Comparison of ENCODE assay signal across 8 cellular contexts in the genomic region with DNA sequence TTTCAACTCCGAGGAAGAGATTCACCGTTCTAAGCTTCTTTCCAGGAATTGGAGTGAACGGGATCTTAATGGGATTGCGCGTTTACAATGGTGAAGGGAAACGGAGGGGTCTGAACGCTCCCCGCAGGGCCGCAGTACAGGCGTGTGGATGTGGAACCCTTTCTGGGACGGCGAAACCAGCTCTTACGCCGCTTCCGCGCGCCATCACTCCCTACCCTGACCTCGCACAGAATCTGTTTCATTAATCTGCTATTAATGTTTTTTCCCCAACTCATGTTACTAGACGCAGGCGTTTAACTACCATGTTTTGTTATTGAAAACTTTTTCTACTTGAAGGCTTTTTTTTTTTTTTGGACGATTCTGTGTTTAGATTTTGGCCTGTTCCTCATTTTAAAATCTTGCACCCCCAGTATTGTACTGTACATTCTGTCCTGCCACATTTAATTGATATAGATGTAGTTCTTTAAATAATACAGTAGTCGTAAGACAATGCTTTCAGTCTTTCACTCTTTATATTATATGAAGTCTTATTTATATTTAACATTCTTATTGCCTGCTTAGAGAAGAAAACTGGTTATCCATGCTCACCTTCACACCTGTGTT. TPM values are rescaled to one million over a fixed set of nuclear protein-coding genes. Genes with fewer than 3 reads are reported as not detected.
A peak's percentile ranks its signal among the peaks of the same experiment; 100 is the strongest.
DNase-seq lines count a peak whose midpoint lies in the region; ATAC-seq and TF ChIP-seq lines count a peak whose summit lies in the region.

No MANE protein-coding gene starts in this region.

- H3K36me3 ChIP-seq in Loucy (ENCODE audit: insufficient read depth, low read length) (no peaks in the 10 kb centered on the region), rectal smooth muscle tissue (ENCODE audit: control insufficient read depth, insufficient read depth, low read length) (no peaks in the 10 kb centered on the region)

- peak overlapping the region; percentile 98 for H3K4me3 Mint-ChIP-seq in activated CD8-positive, alpha-beta T cell treated with anti-CD3 and anti-CD28 coated beads, Interleukin-2, amount 10 ng/mL, durations not matched to agents 7 days and 5 days

- ATAC-seq in GM21723 (IDR thresholded peaks at IDR 0.05; ENCODE audit: unreplicated experiment) (peak; percentile 44), left cardiac atrium (peak; percentile 36 to 55)
- peak; percentile 20 for ATAC-seq in activated CD8-positive, alpha-beta T cell treated with anti-CD3 and anti-CD28 coated beads, Interleukin-2, amount 10 ng/mL, durations not matched to agents 7 days and 5 days

- peak overlapping the region; percentile 84 for H3K4me3 ChIP-seq in GM12865 (ENCODE audit: low read depth, low read length)
- peak overlapping the region; percentile 96 for H3K4me3 ChIP-seq in Loucy (ENCODE audit: low read length, poor library complexity, severe bottlenecking)
- H3K4me3 ChIP-seq in rectal smooth muscle tissue (ENCODE audit: low read length): peak overlapping the region; percentile 96

- H3K36me3 Mint-ChIP-seq in activated CD8-positive, alpha-beta T cell treated with anti-CD3 and anti-CD28 coated beads, Interleukin-2, amount 10 ng/mL, durations not matched to agents 7 days and 5 days (ENCODE audit: low read depth): peaks cover 2% of the 10 kb centered on the region

- H3K9me3 Mint-ChIP-seq in activated CD8-positive, alpha-beta T cell treated with anti-CD3 and anti-CD28 coated beads, Interleukin-2, amount 10 ng/mL, durations not matched to agents 7 days and 5 days (ENCODE audit: insufficient read depth): no peaks in the 10 kb centered on the region

- TF ChIP-seq CTCF in GM12865 (IDR thresholded peaks at IDR 0.05; ENCODE audit: insufficient read depth, low read depth, low read length, missing control alignments) (no peak), Loucy (conservative IDR thresholded peaks at IDR 0.05; ENCODE audit: low read length) (no peak)

- H3K4me2 ChIP-seq in Loucy (ENCODE audit: low read depth, low read length, poor library complexity, severe bottlenecking): peak overlapping the region; percentile 84

- H3K79me2 ChIP-seq in Loucy (ENCODE audit: insufficient read depth, low read length): peaks cover 48% of the 10 kb centered on the region

- CTCF ChIA-PET in activated CD8-positive, alpha-beta T cell treated with anti-CD3 and anti-CD28 coated beads, Interleukin-2, amount 10 ng/mL, durations not matched to agents 7 days and 5 days (lab: Charles Lee): interaction anchor here (0.6 to 3.6 kb wide), 14 partner anchors 10 to 748 kb away, joined by 3 to 20 read pairs (median 3); no protein-coding TSS in a partner anchor

- H3K27me3 Mint-ChIP-seq in activated CD8-positive, alpha-beta T cell treated with anti-CD3 and anti-CD28 coated beads, Interleukin-2, amount 10 ng/mL, durations not matched to agents 7 days and 5 days (ENCODE audit: low read depth): no peaks in the 10 kb centered on the region

- peak overlapping the region; percentile 99 for H3K27ac ChIP-seq in rectal smooth muscle tissue (ENCODE audit: low read depth, low read length)

- H3K27ac Mint-ChIP-seq in activated CD8-positive, alpha-beta T cell treated with anti-CD3 and anti-CD28 coated beads, Interleukin-2, amount 10 ng/mL, durations not matched to agents 7 days and 5 days: peak overlapping the region; percentile 100

- H3K4me1 Mint-ChIP-seq in activated CD8-positive, alpha-beta T cell treated with anti-CD3 and anti-CD28 coated beads, Interleukin-2, amount 10 ng/mL, durations not matched to agents 7 days and 5 days (ENCODE audit: low read depth): peaks cover 18% of the 10 kb centered on the region

- H3K9me2 ChIP-seq in Loucy (replicated peaks; ENCODE audit: low read depth, low read length): no peaks in the 10 kb centered on the region

- H3K4me1 ChIP-seq in Loucy (ENCODE audit: insufficient read depth, low read length, poor library complexity, severe bottlenecking) (peaks cover 24% of the 10 kb centered on the region), rectal smooth muscle tissue (ENCODE audit: control insufficient read depth, insufficient read depth, low read length) (peaks cover 10% of the 10 kb centered on the region)

- H3K9ac ChIP-seq in Loucy (ENCODE audit: low read depth, low read length, poor library complexity, severe bottlenecking): peak overlapping the region; percentile 98
- H3K9ac ChIP-seq in rectal smooth muscle tissue (ENCODE audit: low read length): peak overlapping the region; percentile 93

- H3K27me3 ChIP-seq in Loucy (ENCODE audit: insufficient read depth, low read length, poor library complexity, severe bottlenecking): no peaks in the 10 kb centered on the region
- H3K27me3 ChIP-seq in rectal smooth muscle tissue (ENCODE audit: control insufficient read depth, insufficient read depth, low read length): no peaks in the 10 kb centered on the region

- DNase-seq in GM12865 (ENCODE audit: low read depth) (peak; percentile 66), left cardiac atrium (peak; percentile 45), MV-4-11 (lab: John Stamatoyannopoulos, UW) (no peak), HK-2 (ENCODE audit: unreplicated experiment) (no peak)
- peak; percentile 46 for DNase-seq in activated CD8-positive, alpha-beta T cell treated with anti-CD3 and anti-CD28 coated beads, Interleukin-2, amount 10 ng/mL, durations not matched to agents 7 days and 5 days

- H2AFZ ChIP-seq in Loucy (ENCODE audit: low read length): peak overlapping the region; percentile 94

- H3K9me3 ChIP-seq in Loucy (ENCODE audit: insufficient read depth, low read depth, low read length): no peaks in the 10 kb centered on the region

- H3F3A ChIP-seq in Loucy (ENCODE audit: low read depth): no peaks in the 10 kb centered on the region

- intact Hi-C loops in left cardiac atrium (cut with DNase I): no loop called here

- H4K20me1 ChIP-seq in Loucy (ENCODE audit: insufficient read depth, low read length, poor library complexity, severe bottlenecking): no peaks in the 10 kb centered on the region

- POLR2A ChIA-PET in activated CD8-positive, alpha-beta T cell treated with anti-CD3 and anti-CD28 coated beads, Interleukin-2, amount 10 ng/mL, durations not matched to agents 7 days and 5 days (lab: Charles Lee): interaction anchor here (0.6 to 1.4 kb wide), 20 partner anchors 9 to 723 kb away, joined by 3 to 8 read pairs (median 3); partner anchors contain the start of gene RUNX2

RNA-seq across cellular contexts. Expression of gene SUPT3H, which starts 0.7 kb away (rescaled TPM):
- total RNA-seq in activated CD8-positive, alpha-beta T cell treated with anti-CD3 and anti-CD28 coated beads, Interleukin-2, amount 10 ng/mL, durations not matched to agents 7 days and 5 days: 1 to 10 TPM; 6.4 to 9.1 TPM
- 1 to 10 TPM; 3.2 to 4.3 TPM for total RNA-seq in left cardiac atrium

RNA-seq across cellular contexts. Expression of gene RUNX2, which starts 50.3 kb away (rescaled TPM):
- 1 to 10 TPM; 2.7 to 3.0 TPM for total RNA-seq in activated CD8-positive, alpha-beta T cell treated with anti-CD3 and anti-CD28 coated beads, Interleukin-2, amount 10 ng/mL, durations not matched to agents 7 days and 5 days
- under 1 TPM; 0.44 to 0.68 TPM for total RNA-seq in left cardiac atrium

Comparison
In these comparisons a context has a peak if more than half of its experiments do, and no peak if none do; other contexts are left out.
1. DNase-seq: peak in GM12865 (single experiment), activated CD8-positive, alpha-beta T cell treated with anti-CD3 and anti-CD28 coated beads, Interleukin-2, amount 10 ng/mL, durations not matched to agents 7 days and 5 days (single experiment) and left cardiac atrium (single experiment); none in MV-4-11 (single experiment) and HK-2 (single experiment).
2. Peak in every context shown above with its lines, with median percentiles within 50 percentile points of each other: H3K4me3 ChIP-seq and ATAC-seq.